18 cellular contexts compared by ENCODE assay signal in the genomic region with DNA sequence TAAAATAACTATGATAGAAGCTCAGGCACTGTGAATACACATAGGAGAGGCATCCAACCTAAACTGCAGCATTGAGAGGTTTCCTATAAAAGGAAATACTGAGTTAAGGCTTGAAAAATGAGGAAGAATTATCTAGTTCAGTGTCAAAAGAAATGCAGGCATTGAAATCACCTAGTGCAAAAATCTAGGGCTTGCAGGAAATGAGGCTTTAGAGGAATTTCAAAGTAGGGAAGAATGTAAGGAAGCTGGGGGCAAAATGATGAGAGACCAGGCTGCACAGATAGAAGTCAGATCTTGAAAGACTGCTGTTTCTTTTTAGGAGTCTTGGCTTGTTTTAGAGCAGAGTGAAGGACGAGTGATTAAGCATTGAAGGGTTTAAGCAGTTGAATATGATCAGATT. TPM values are rescaled to one million over a fixed set of nuclear protein-coding genes. Genes with fewer than 3 reads are reported as not detected.
A peak's percentile ranks its signal among the peaks of the same experiment; 100 is the strongest.
DNase-seq lines count a peak whose midpoint lies in the region; ATAC-seq, FAIRE-seq and TF ChIP-seq lines count a peak whose summit lies in the region.
"Had no signal": no experiment of that assay in that cellular context is flagged by ENCODE, and none has a peak within 500 bp of the region (broad histone marks: within the 10 kb centered on the region; RNA-seq: fewer than 3 reads in every experiment).

No MANE protein-coding gene starts in this region.

- H3K4me3 ChIP-seq in SK-N-SH (ENCODE audit: low read depth in 2 of 2, low read length in 1 of 2) (no peak overlapping the region), PC-3 (ENCODE audit: low read length) (no peak overlapping the region), endothelial cell of umbilical vein (replicated peaks in 1 of 3; ENCODE audit: insufficient read depth in 1 of 3, low read depth in 1 of 3, low read length in 3 of 3) (no peak overlapping the region), osteoblast (ENCODE audit: insufficient read depth, low read length) (peak overlapping the region; percentile 43)
- H3K4me3 ChIP-seq: BLaER1 had no signal

- no peak for TF ChIP-seq RAD21 in SK-N-SH (IDR thresholded peaks at IDR 0.05; ENCODE audit: low read length)

- dilution Hi-C loops in endothelial cell of umbilical vein (cut with MboI; ENCODE audit: extremely low pct_ligation_motif_present, low sequenced_read_pairs), result no loop called here

- H3K9me2 ChIP-seq in SK-N-SH, result no peaks in the 10 kb centered on the region
- H3K9me2 ChIP-seq in PC-3 (replicated peaks; ENCODE audit: low read length), result no peaks in the 10 kb centered on the region

- H3K9me3 ChIP-seq in SK-N-SH, result no peaks in the 10 kb centered on the region
- no peaks in the 10 kb centered on the region for H3K9me3 ChIP-seq in PC-3 (ENCODE audit: low read length)
- no peaks in the 10 kb centered on the region for H3K9me3 ChIP-seq in endothelial cell of umbilical vein (replicated peaks; ENCODE audit: control insufficient read depth, insufficient read depth, low read length)
- no peaks in the 10 kb centered on the region for H3K9me3 ChIP-seq in osteoblast (ENCODE audit: low read depth, low read length)
- H3K9me3 ChIP-seq: BLaER1 had no signal

- intact Hi-C loops in PC-3 (cut with micrococcal nuclease), result no loop called here
- intact Hi-C loops in endothelial cell of umbilical vein (cut with micrococcal nuclease), result no loop called here

- 29% methylated on average over 1 of the region's 1 CpG for WGBS in SK-N-SH (ENCODE audit: low lambda C conversion rate)

- H2AFZ ChIP-seq in SK-N-SH (ENCODE audit: low read depth), result no peak overlapping the region
- H2AFZ ChIP-seq in PC-3 (ENCODE audit: low read length), result no peak overlapping the region
- no peak overlapping the region for H2AFZ ChIP-seq in endothelial cell of umbilical vein (ENCODE audit: low read depth, low read length)
- no peak overlapping the region for H2AFZ ChIP-seq in osteoblast (ENCODE audit: low read length)

- H3K27me3 ChIP-seq in SK-N-SH (ENCODE audit: insufficient read depth) (no peaks in the 10 kb centered on the region), PC-3 (ENCODE audit: low read length) (no peaks in the 10 kb centered on the region), endothelial cell of umbilical vein (ENCODE audit: control insufficient read depth in 2 of 2, insufficient read depth in 2 of 2, low read length in 2 of 2) (no peaks in the 10 kb centered on the region), osteoblast (ENCODE audit: insufficient read depth, low read length) (no peaks in the 10 kb centered on the region)
- H3K27me3 ChIP-seq: BLaER1 had no signal

- no peak for TF ChIP-seq CTCF in SK-N-SH (IDR thresholded peaks at IDR 0.05)
- no peak for TF ChIP-seq CTCF in PC-3 (conservative IDR thresholded peaks at IDR 0.05; ENCODE audit: low read depth, low read length)
- TF ChIP-seq CTCF in endothelial cell of umbilical vein (IDR thresholded peaks at IDR 0.05; ENCODE audit: extremely low read depth in 1 of 2, insufficient read depth in 1 of 2, low read depth in 1 of 2, low read length in 2 of 2), result no peak
- no peak for TF ChIP-seq CTCF in osteoblast (IDR thresholded peaks at IDR 0.05; ENCODE audit: extremely low read depth, low read depth, low read length)

- no peak overlapping the region for H3K4me2 ChIP-seq in SK-N-SH
- H3K4me2 ChIP-seq in PC-3 (ENCODE audit: low read length), result no peak overlapping the region
- no peak overlapping the region for H3K4me2 ChIP-seq in endothelial cell of umbilical vein (ENCODE audit: insufficient read depth, low read length)
- H3K4me2 ChIP-seq in osteoblast (ENCODE audit: insufficient read depth, low read length), result peak overlapping the region; percentile 50
- H3K4me2 ChIP-seq: BLaER1 had no signal

- H3K9ac ChIP-seq in SK-N-SH (no peak overlapping the region), PC-3 (ENCODE audit: low read length) (no peak overlapping the region), endothelial cell of umbilical vein (replicated peaks; ENCODE audit: extremely low read depth, insufficient read depth, low read length) (no peak overlapping the region)
- H3K9ac ChIP-seq: BLaER1 had no signal

- CTCF ChIA-PET in SK-N-SH (lab: Yijun Ruan, JAX) (interaction anchor here (0.8 to 1.0 kb wide), 2 partner anchors 60 to 87 kb away, joined by 3 read pairs; no protein-coding TSS in a partner anchor), PC-3 (lab: Charles Lee) (no interaction called here), endothelial cell of umbilical vein (lab: Charles Lee) (interaction anchor here (1.0 to 1.5 kb wide), 3 partner anchors 8 to 195 kb away, joined by 3 to 4 read pairs (median 3); no protein-coding TSS in a partner anchor)

- no peak for TF ChIP-seq EP300 in SK-N-SH (IDR thresholded peaks at IDR 0.05; ENCODE audit: borderline replicate concordance in 1 of 2, low read depth in 1 of 2, low read length in 1 of 2)

- ATAC-seq in SK-N-SH treated with all-trans-retinoic acid at 6 μM for 48 hours (peak; percentile 30), PC-3 (no peak), GM18870 (IDR thresholded peaks at IDR 0.05; ENCODE audit: unreplicated experiment) (no peak)
- ATAC-seq: CD8-positive, alpha-beta T cell had no signal

- FAIRE-seq in endothelial cell of umbilical vein (lab: Jason Lieb, UNC), result no peak

- DNase-seq in SK-N-SH, result no peak
- DNase-seq in PC-3, result no peak
- peak; percentile 10 for DNase-seq in endothelial cell of umbilical vein (ENCODE audit: low read depth, low spot score)
- DNase-seq in osteoblast (ENCODE audit: insufficient read length, low spot score, missing footprints), result no peak
- DNase-seq in 8988T, result no peak
- no peak for DNase-seq in NCI-H1092 (lab: John Stamatoyannopoulos, UW)
- DNase-seq: CD8-positive, alpha-beta T cell; H7; NCI-H1436; NCI-H2029 treated with DMSO at 0.1 percent for 48 hours; NCI-H748 treated with DMSO at 0.1 percent for 48 hours had no signal

- H3K36me3 ChIP-seq in SK-N-SH (replicated peaks in 1 of 2; ENCODE audit: control insufficient read depth in 1 of 2, insufficient read depth in 2 of 2, low read length in 1 of 2) (peaks cover 0 to 4% of the 10 kb centered on the region in 2 experiments), PC-3 (ENCODE audit: low read depth, low read length) (no peaks in the 10 kb centered on the region), endothelial cell of umbilical vein (ENCODE audit: control insufficient read depth in 2 of 2, extremely low read depth in 1 of 2, insufficient read depth in 2 of 2, low read length in 2 of 2) (no peaks in the 10 kb centered on the region), osteoblast (ENCODE audit: insufficient read depth, low read length) (no peaks in the 10 kb centered on the region)
- H3K36me3 ChIP-seq: BLaER1 had no signal

- TF ChIP-seq POLR2A in endothelial cell of umbilical vein (IDR thresholded peaks at IDR 0.05; ENCODE audit: low read depth, low read length), result no peak

- H4K20me1 ChIP-seq in SK-N-SH (ENCODE audit: insufficient read depth) (no peaks in the 10 kb centered on the region), PC-3 (ENCODE audit: low read length) (no peaks in the 10 kb centered on the region), endothelial cell of umbilical vein (replicated peaks; ENCODE audit: control insufficient read depth, extremely low read depth, insufficient read depth, low read length) (no peaks in the 10 kb centered on the region), osteoblast (ENCODE audit: insufficient read depth, low read length) (no peaks in the 10 kb centered on the region)
- H4K20me1 ChIP-seq: BLaER1 had no signal

- BruUV-seq in PC-3 (replicated peaks; lab: Mats Ljungman, UMichigan), result TSS peak; percentile 7
- no TSS peak for BruUV-seq in endothelial cell of umbilical vein (replicated peaks; lab: Mats Ljungman, UMichigan)

- H3K9me1 ChIP-seq in endothelial cell of umbilical vein (replicated peaks; ENCODE audit: control insufficient read depth, extremely low read depth, insufficient read depth, low read length), result no peaks in the 10 kb centered on the region

- H3F3A ChIP-seq in SK-N-SH (replicated peaks; ENCODE audit: insufficient read depth) (peaks cover 8% of the 10 kb centered on the region), PC-3 (ENCODE audit: low read length, unreplicated experiment) (no peaks in the 10 kb centered on the region)

- no peak overlapping the region for H3K27ac ChIP-seq in SK-N-SH (ENCODE audit: low read depth in 2 of 2, low read length in 1 of 2)
- no peak overlapping the region for H3K27ac ChIP-seq in PC-3 (ENCODE audit: low read length)
- no peak overlapping the region for H3K27ac ChIP-seq in endothelial cell of umbilical vein (ENCODE audit: insufficient read depth, low read depth, low read length)
- H3K27ac ChIP-seq in osteoblast (ENCODE audit: low read depth, low read length), result peak overlapping the region; percentile 14
- H3K27ac ChIP-seq: BLaER1 had no signal

- POLR2A ChIA-PET in SK-N-SH (lab: Yijun Ruan, JAX), result no interaction called here
- POLR2A ChIA-PET in PC-3 (lab: Charles Lee; ENCODE audit: unreplicated experiment), result no interaction called here
- POLR2A ChIA-PET in endothelial cell of umbilical vein (lab: Charles Lee), result no interaction called here

- no peaks in the 10 kb centered on the region for H3K79me2 ChIP-seq in SK-N-SH (ENCODE audit: insufficient read depth)
- H3K79me2 ChIP-seq in PC-3 (ENCODE audit: low read length), result no peaks in the 10 kb centered on the region
- H3K79me2 ChIP-seq in endothelial cell of umbilical vein (ENCODE audit: control insufficient read depth, insufficient read depth, low read length), result no peaks in the 10 kb centered on the region
- no peaks in the 10 kb centered on the region for H3K79me2 ChIP-seq in osteoblast (ENCODE audit: insufficient read depth, low read length)

- H3K4me1 ChIP-seq in SK-N-SH (ENCODE audit: control insufficient read depth in 1 of 2, insufficient read depth in 2 of 2, low read depth in 1 of 2, low read length in 1 of 2), result no peaks in the 10 kb centered on the region
- H3K4me1 ChIP-seq in PC-3 (ENCODE audit: insufficient read depth, low read length), result no peaks in the 10 kb centered on the region
- H3K4me1 ChIP-seq in endothelial cell of umbilical vein (ENCODE audit: control insufficient read depth, extremely low read depth, insufficient read depth, low read length), result no peaks in the 10 kb centered on the region
- H3K4me1 ChIP-seq in osteoblast (ENCODE audit: insufficient read depth, low read length), result peaks cover 14% of the 10 kb centered on the region
- H3K4me1 ChIP-seq: BLaER1 had no signal

RNA-seq across cellular contexts. Expression of a gene that starts 28.1 kb away (rescaled TPM):
- polyA plus RNA-seq in SK-N-SH (2012; rRNA removed) (not detected in 2 replicates), endothelial cell of umbilical vein (not detected in 2 replicates)
- not detected in 2 replicates for polyA plus RNA-seq in SK-N-SH (2012; cell fraction: cytosol; rRNA removed)
- polyA plus RNA-seq in SK-N-SH (2012; cell fraction: nucleus; rRNA removed), result not detected in 2 replicates
- total RNA-seq in PC-3 (2014; rRNA removed) (not detected in 2 replicates), endothelial cell of umbilical vein (not detected in 2 replicates), osteoblast (not detected in 2 replicates)
- polyA plus RNA-seq in endothelial cell of umbilical vein (2011; cell fraction: cytosol; rRNA removed), result not detected in 2 replicates
- not detected in 2 replicates for polyA plus RNA-seq in endothelial cell of umbilical vein (2011; cell fraction: nucleus; rRNA removed)
- polyA plus RNA-seq in endothelial cell of umbilical vein (2012), result not detected in 2 replicates
- not detected in 2 replicates for polyA minus RNA-seq in endothelial cell of umbilical vein
- polyA minus RNA-seq in endothelial cell of umbilical vein (2011; cell fraction: cytosol; rRNA and poly(A)+ RNA removed), result not detected
- polyA minus RNA-seq in endothelial cell of umbilical vein (2011; cell fraction: nucleus; rRNA and poly(A)+ RNA removed), result not detected in 2 replicates
- total RNA-seq: A172; CD8-positive, alpha-beta T cell; Daoy; H7; HT1080; NCI-H460 had no signal

RNA-seq across cellular contexts. Expression of a gene that starts 44.0 kb away (rescaled TPM):
- not detected in 2 replicates for polyA plus RNA-seq in SK-N-SH (2012; rRNA removed)
- polyA plus RNA-seq in SK-N-SH (2012; cell fraction: cytosol; rRNA removed), result not detected in 2 replicates
- polyA plus RNA-seq in SK-N-SH (2012; cell fraction: nucleus; rRNA removed), result not detected in 2 replicates
- not detected in 2 replicates for total RNA-seq in PC-3 (2014; rRNA removed)
- total RNA-seq in endothelial cell of umbilical vein, result not detected in 2 replicates
- not detected in 2 replicates for polyA plus RNA-seq in endothelial cell of umbilical vein
- not detected in 2 replicates for polyA plus RNA-seq in endothelial cell of umbilical vein (2011; cell fraction: cytosol; rRNA removed)
- not detected in 2 replicates for polyA plus RNA-seq in endothelial cell of umbilical vein (2011; cell fraction: nucleus; rRNA removed)
- polyA plus RNA-seq in endothelial cell of umbilical vein (2012), result not detected in 2 replicates
- polyA minus RNA-seq in endothelial cell of umbilical vein, result not detected in 2 replicates
- polyA minus RNA-seq in endothelial cell of umbilical vein (2011; cell fraction: cytosol; rRNA and poly(A)+ RNA removed), result not detected
- not detected in 2 replicates for polyA minus RNA-seq in endothelial cell of umbilical vein (2011; cell fraction: nucleus; rRNA and poly(A)+ RNA removed)
- total RNA-seq in osteoblast, result not detected in 2 replicates
- total RNA-seq: A172; CD8-positive, alpha-beta T cell; Daoy; H7; HT1080; NCI-H460 had no signal

RNA-seq across cellular contexts. Expression of a gene that starts 46.7 kb away (rescaled TPM):
- polyA plus RNA-seq in SK-N-SH (2012; rRNA removed) (not detected in 2 replicates), endothelial cell of umbilical vein (not detected in 2 replicates)
- not detected in 2 replicates for polyA plus RNA-seq in SK-N-SH (2012; cell fraction: cytosol; rRNA removed)
- not detected in 2 replicates for polyA plus RNA-seq in SK-N-SH (2012; cell fraction: nucleus; rRNA removed)
- total RNA-seq in PC-3 (2014; rRNA removed) (not detected in 2 replicates), endothelial cell of umbilical vein (not detected in 2 replicates), osteoblast (not detected in 2 replicates)
- polyA plus RNA-seq in endothelial cell of umbilical vein (2011; cell fraction: cytosol; rRNA removed), result not detected in 2 replicates
- polyA plus RNA-seq in endothelial cell of umbilical vein (2011; cell fraction: nucleus; rRNA removed), result not detected in 2 replicates
- not detected in 2 replicates for polyA plus RNA-seq in endothelial cell of umbilical vein (2012)
- not detected in 2 replicates for polyA minus RNA-seq in endothelial cell of umbilical vein
- not detected for polyA minus RNA-seq in endothelial cell of umbilical vein (2011; cell fraction: cytosol; rRNA and poly(A)+ RNA removed)
- not detected in 2 replicates for polyA minus RNA-seq in endothelial cell of umbilical vein (2011; cell fraction: nucleus; rRNA and poly(A)+ RNA removed)
- total RNA-seq: A172; CD8-positive, alpha-beta T cell; Daoy; H7; HT1080 had no signal
